In genomic region chrX:129957241-129958099, GRCh38 we compare ENCODE assay signal across 1 cellular context.
TF ChIP-seq lines count a peak whose summit lies in the region.

No MANE protein-coding gene starts in this region.

TF ChIP-seq in HEK293, 187 proteins besides CTCF, POLR2A, EP300 and RAD21 (continued from another document):
- TF ChIP-seq ZNF2 (tag by site-specific recombination; IDR thresholded peaks at IDR 0.05) (no peak; the same call in 1 of the 2 replicates), ZNF776 (tag by site-specific recombination; IDR thresholded peaks at IDR 0.05; ENCODE audit: borderline replicate concordance) (no peak), ZBTB44 (tag by site-specific recombination; IDR thresholded peaks at IDR 0.05) (no peak), ZFHX2 (tag by site-specific recombination; conservative IDR thresholded peaks at IDR 0.05) (peak; percentile 88), ZNF26 (tag by site-specific recombination; IDR thresholded peaks at IDR 0.05) (no peak), AEBP2 (tag by site-specific recombination; IDR thresholded peaks at IDR 0.05; ENCODE audit: borderline replicate concordance) (no peak)
